ENCODE assay signal across 8 cellular contexts in genomic region chr17:57455063-57455914, GRCh38.
A peak's percentile ranks its signal among the peaks of the same experiment; 100 is the strongest.
DNase-seq lines count a peak whose midpoint lies in the region; ATAC-seq and TF ChIP-seq lines count a peak whose summit lies in the region.

No MANE protein-coding gene starts in this region.

- peak overlapping the region; percentile 73 for H3K27ac ChIP-seq in CD4-positive, CD25-positive, alpha-beta regulatory T cell (ENCODE audit: insufficient read depth, low read length, poor library complexity, severe bottlenecking)
- H3K27ac ChIP-seq in layer of hippocampus (ENCODE audit: low read depth, low read length): peak overlapping the region; percentile 62
- H3K27ac ChIP-seq in esophagus squamous epithelium: no peak overlapping the region

- peaks cover 28 to 86% (median 54%) of the 10 kb centered on the region in 4 donors for H3K4me1 Mint-ChIP-seq in CD4-positive, CD25-positive, alpha-beta regulatory T cell

- H3K27me3 Mint-ChIP-seq in CD4-positive, CD25-positive, alpha-beta regulatory T cell: no peaks in the 10 kb centered on the region

- no peaks in the 10 kb centered on the region for H3K27me3 ChIP-seq in CD4-positive, CD25-positive, alpha-beta regulatory T cell (ENCODE audit: control insufficient read depth, insufficient read depth, low read length)
- H3K27me3 ChIP-seq in layer of hippocampus (ENCODE audit: control insufficient read depth, insufficient read depth, low read length): no peaks in the 10 kb centered on the region
- H3K27me3 ChIP-seq in esophagus squamous epithelium: no peaks in the 10 kb centered on the region

- H3K27ac Mint-ChIP-seq in CD4-positive, CD25-positive, alpha-beta regulatory T cell: peak overlapping the region; percentile 92 to 98 (median 93)

- ATAC-seq in CD4-positive, CD25-positive, alpha-beta regulatory T cell (ENCODE audit: low read depth in 2 of 2): peak; percentile 62 to 64
- ATAC-seq in GM19452 (IDR thresholded peaks at IDR 0.05; ENCODE audit: unreplicated experiment) (peak; percentile 85), HG03457 (IDR thresholded peaks at IDR 0.05; ENCODE audit: unreplicated experiment) (peak; percentile 81)

- WGBS in esophagus squamous epithelium, 2 donors: 55 to 63% methylated on average over 9 to 17 of the region's 25 CpGs

- peaks cover 72% of the 10 kb centered on the region for H3K4me1 ChIP-seq in CD4-positive, CD25-positive, alpha-beta regulatory T cell (ENCODE audit: control insufficient read depth, insufficient read depth, low read length, poor library complexity, severe bottlenecking)
- H3K4me1 ChIP-seq in esophagus squamous epithelium: peaks cover 0 to 18% (median 6%) of the 10 kb centered on the region in 3 donors

- no peaks in the 10 kb centered on the region for H3K36me3 ChIP-seq in CD4-positive, CD25-positive, alpha-beta regulatory T cell (ENCODE audit: control insufficient read depth, insufficient read depth, low read length)
- peaks cover 0 to 10% (median 0%) of the 10 kb centered on the region in 3 donors for H3K36me3 ChIP-seq in esophagus squamous epithelium

- TF ChIP-seq POLR2A in esophagus squamous epithelium (IDR thresholded peaks at IDR 0.05): no peak

- peak overlapping the region; percentile 49 for H3K4me3 ChIP-seq in CD4-positive, CD25-positive, alpha-beta regulatory T cell (ENCODE audit: low read depth, low read length)
- no peak overlapping the region for H3K4me3 ChIP-seq in esophagus squamous epithelium

- no peaks in the 10 kb centered on the region for H3K9me3 ChIP-seq in CD4-positive, CD25-positive, alpha-beta regulatory T cell (ENCODE audit: control insufficient read depth in 2 of 2, low read length in 2 of 2)
- H3K9me3 ChIP-seq in esophagus squamous epithelium: no peaks in the 10 kb centered on the region

- intact Hi-C loops in esophagus squamous epithelium (cut with DNase I): no loop called here

- peaks cover 0 to 2% (median 0%) of the 10 kb centered on the region in 7 donors for H3K9me3 Mint-ChIP-seq in CD4-positive, CD25-positive, alpha-beta regulatory T cell

- TF ChIP-seq CTCF in esophagus squamous epithelium (IDR thresholded peaks at IDR 0.05): no peak

- peaks cover 8% of the 10 kb centered on the region for H3K36me3 Mint-ChIP-seq in CD4-positive, CD25-positive, alpha-beta regulatory T cell

- DNase-seq in CD4-positive, CD25-positive, alpha-beta regulatory T cell: peak in 2 of 3 donors; percentile 38 to 74
- DNase-seq in activated T-cell treated with anti-CD3 and anti-CD28 coated beads, Interleukin-2, amount 50 U/mL, for 48 hours: peak; percentile 58 to 62
- DNase-seq in esophagus squamous epithelium (lab: John Stamatoyannopoulos, UW) (no peak), cerebellar nuclear complex (lab: John Stamatoyannopoulos, UW) (no peak), NCI-H526 treated with DMSO at 0.1 percent for 48 hours (lab: John Stamatoyannopoulos, UW) (no peak)

- H3K4me3 Mint-ChIP-seq in CD4-positive, CD25-positive, alpha-beta regulatory T cell: peak overlapping the region; percentile 57 to 93 (median 84)

Comparison
In these comparisons a context has a peak if more than half of its experiments do, and no peak if none do; other contexts are left out.
1. DNase-seq: peak in CD4-positive, CD25-positive, alpha-beta regulatory T cell (2 of 3) and activated T-cell treated with anti-CD3 and anti-CD28 coated beads, Interleukin-2, amount 50 U/mL, for 48 hours (2 of 2); none in esophagus squamous epithelium (single experiment), cerebellar nuclear complex (0 of 2) and NCI-H526 treated with DMSO at 0.1 percent for 48 hours (single experiment).
2. H3K27ac ChIP-seq: peak in CD4-positive, CD25-positive, alpha-beta regulatory T cell (single experiment) and layer of hippocampus (single experiment); none in esophagus squamous epithelium (0 of 4).
3. Peak in every context shown above with its lines, with median percentiles within 50 percentile points of each other: ATAC-seq.